ENCODE assay signal across 21 cellular contexts in the genomic region with DNA sequence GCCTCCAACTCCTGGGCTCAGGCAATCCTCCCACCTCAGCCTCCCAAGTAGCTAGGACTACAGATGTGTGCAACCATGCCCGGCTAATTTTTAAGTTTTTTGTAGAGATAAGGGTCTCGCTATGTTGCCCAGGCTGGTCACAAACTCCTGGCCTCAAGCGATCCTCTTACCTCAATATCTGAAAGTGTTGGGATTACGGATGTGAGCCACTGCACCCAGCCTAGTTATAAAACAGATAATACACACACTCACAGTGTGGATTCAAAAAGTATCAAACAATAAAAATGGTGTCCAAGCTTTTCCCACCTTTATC. TPM values are rescaled to one million over a fixed set of nuclear protein-coding genes. Genes with fewer than 3 reads are reported as not detected.
DNase-seq lines count a peak whose midpoint lies in the region; ATAC-seq and TF ChIP-seq lines count a peak whose summit lies in the region.
"Had no signal": no experiment of that assay in that cellular context is flagged by ENCODE, and none has a peak within 500 bp of the region (broad histone marks: within the 10 kb centered on the region; RNA-seq: fewer than 3 reads in every experiment).

No MANE protein-coding gene starts in this region.

- H3K9ac ChIP-seq in BLaER1: no peak overlapping the region

- no peaks in the 10 kb centered on the region for H3K36me3 ChIP-seq in BLaER1
- no peaks in the 10 kb centered on the region for H3K36me3 ChIP-seq in HEK293 (ENCODE audit: control insufficient read depth in 2 of 2, insufficient read depth in 1 of 2, low read length in 2 of 2)

- TF ChIP-seq CTCF in HEK293 (tag by site-specific recombination; IDR thresholded peaks at IDR 0.05) (no peak), neural crest cell (conservative IDR thresholded peaks at IDR 0.05) (no peak), osteocyte (IDR thresholded peaks at IDR 0.05) (no peak)

- H3K9me3 ChIP-seq in BLaER1 (no peaks in the 10 kb centered on the region), HEK293 (ENCODE audit: control insufficient read depth, insufficient read depth, low read depth, low read length) (no peaks in the 10 kb centered on the region)

- no peak for DNase-seq in neural crest cell (ENCODE audit: low read depth, low spot score)
- DNase-seq in osteocyte (ENCODE audit: extremely low spot score, unreplicated experiment): no peak
- no peak for DNase-seq in NAMALWA (ENCODE audit: low spot score)
- DNase-seq in GF-D8 (lab: John Stamatoyannopoulos, UW): no peak
- DNase-seq: CD4-positive, CD25-positive, alpha-beta regulatory T cell; CD8-positive, alpha-beta T cell; DMS53; DMS79 treated with DMSO at 0.1 percent for 48 hours; H9; HFFc6 had no signal

- H4K20me1 ChIP-seq in BLaER1: peaks cover 10% of the 10 kb centered on the region

- no peaks in the 10 kb centered on the region for H3K36me3 Mint-ChIP-seq in neural crest cell (ENCODE audit: low read depth)
- no peaks in the 10 kb centered on the region for H3K36me3 Mint-ChIP-seq in osteocyte (ENCODE audit: unreplicated experiment)
- H3K36me3 Mint-ChIP-seq: CD4-positive, CD25-positive, alpha-beta regulatory T cell; CD8-positive, alpha-beta T cell had no signal

- H3K4me2 ChIP-seq in BLaER1: peak overlapping the region; percentile 78
- H3K4me2 ChIP-seq: GM23338 had no signal

- CTCF ChIA-PET in HEK293 (lab: Yijun Ruan, JAX): interaction anchor here (0.7 kb wide), 1 partner anchor 40 kb away, joined by 3 read pairs; no protein-coding TSS in a partner anchor

- H3K27me3 ChIP-seq in BLaER1: no peaks in the 10 kb centered on the region

- no peak for ATAC-seq in GM21381 (IDR thresholded peaks at IDR 0.05; ENCODE audit: unreplicated experiment)
- ATAC-seq in GM18502 (IDR thresholded peaks at IDR 0.05; ENCODE audit: poor library complexity, unreplicated experiment): no peak
- ATAC-seq: CD8-positive, alpha-beta T cell; GM23338; HCT116 had no signal

- POLR2A ChIA-PET in HEK293 (lab: Yijun Ruan, JAX): interaction anchor here (0.7 kb wide), 1 partner anchor 168 kb away, joined by 3 read pairs; no protein-coding TSS in a partner anchor

- H3K27ac Mint-ChIP-seq in neural crest cell (ENCODE audit: unreplicated experiment) (no peak overlapping the region), osteocyte (ENCODE audit: unreplicated experiment) (peak overlapping the region; percentile 14)
- H3K27ac Mint-ChIP-seq: CD8-positive, alpha-beta T cell; GM23338; HFFc6 had no signal

- H3K9me3 Mint-ChIP-seq in neural crest cell: no peaks in the 10 kb centered on the region
- no peaks in the 10 kb centered on the region for H3K9me3 Mint-ChIP-seq in osteocyte (ENCODE audit: unreplicated experiment)
- H3K9me3 Mint-ChIP-seq: CD4-positive, CD25-positive, alpha-beta regulatory T cell; CD8-positive, alpha-beta T cell; GM23338; H9; HFFc6 had no signal

- H3K4me3 Mint-ChIP-seq in neural crest cell (peak overlapping the region; percentile 38), osteocyte (ENCODE audit: unreplicated experiment) (no peak overlapping the region)
- H3K4me3 Mint-ChIP-seq: CD4-positive, CD25-positive, alpha-beta regulatory T cell; CD8-positive, alpha-beta T cell; GM23338; H9; HFFc6 had no signal

- H3K4me1 Mint-ChIP-seq in neural crest cell (peaks cover 23% of the 10 kb centered on the region), osteocyte (ENCODE audit: unreplicated experiment) (peaks cover 9% of the 10 kb centered on the region)

- H3K27me3 Mint-ChIP-seq in neural crest cell (ENCODE audit: low read depth) (no peaks in the 10 kb centered on the region), osteocyte (ENCODE audit: unreplicated experiment) (no peaks in the 10 kb centered on the region)

- H3K4me1 ChIP-seq in BLaER1 (peaks cover 97% of the 10 kb centered on the region), HEK293 (ENCODE audit: control insufficient read depth, insufficient read depth, low read length) (no peaks in the 10 kb centered on the region)

- peak overlapping the region; percentile 35; the same call in 1 of the 2 replicates for H3K27ac ChIP-seq in BLaER1
- no peak overlapping the region for H3K27ac ChIP-seq in HEK293 (ENCODE audit: extremely low read depth, low read depth, low read length)
- H3K27ac ChIP-seq: C4-2B had no signal

- H3K4me3 ChIP-seq in BLaER1: no peak overlapping the region
- H3K4me3 ChIP-seq in HEK293 (ENCODE audit: low read depth, low read length): no peak overlapping the region
- H3K4me3 ChIP-seq: GM23338 had no signal

TF ChIP-seq in HEK293, 187 proteins besides CTCF, POLR2A, EP300 and RAD21:
- peak; percentile 20; the same call in 1 of the 2 replicates for TF ChIP-seq ZNF121 (tag by site-specific recombination; IDR thresholded peaks at IDR 0.05)
- TF ChIP-seq ZNF670 (tag by site-specific recombination; IDR thresholded peaks at IDR 0.05; ENCODE audit: low read depth): no peak

RNA-seq across cellular contexts. Expression of a gene that starts 0.4 kb away (rescaled TPM):
- total RNA-seq in neural crest cell (8.2 and 8.6 TPM in 2 replicates), osteocyte (0.56 and 1.6 TPM in 2 replicates)
- total RNA-seq: A172; A673; CD8-positive, alpha-beta T cell; G401; GM23338; H4; H9 had no signal

RNA-seq across cellular contexts. Expression of a gene that starts 19.6 kb away (rescaled TPM):
- total RNA-seq in neural crest cell: 82.1 and 98.9 TPM in 2 replicates
- total RNA-seq in osteocyte: 102 and 108 TPM in 2 replicates

RNA-seq across cellular contexts. Expression of a gene that starts 34.2 kb away (rescaled TPM):
- total RNA-seq in neural crest cell (75.1 and 77.7 TPM in 2 replicates), osteocyte (60.8 and 62.9 TPM in 2 replicates)

RNA-seq across cellular contexts. Expression of a gene that starts 35.3 kb away (rescaled TPM):
- total RNA-seq in neural crest cell (469 and 489 TPM in 2 replicates), osteocyte (97.0 and 104 TPM in 2 replicates)
